ENCODE assay signal across 22 cellular contexts in genomic region chr7:976901-977325, GRCh38. TPM values are rescaled to one million over a fixed set of nuclear protein-coding genes. Genes with fewer than 3 reads are reported as not detected.
DNase-seq lines count a peak whose midpoint lies in the region; ATAC-seq, FAIRE-seq and TF ChIP-seq lines count a peak whose summit lies in the region.
"Had no signal": no experiment of that assay in that cellular context is flagged by ENCODE, and none has a peak within 500 bp of the region (broad histone marks: within the 10 kb centered on the region; RNA-seq: fewer than 3 reads in every experiment).

No MANE protein-coding gene starts in this region.

- TF ChIP-seq RAD21 in K562 (CRISPR knock-in tag; conservative IDR thresholded peaks at IDR 0.05 in 1 of 2, IDR thresholded peaks at IDR 0.05 in 1 of 2): no peak

- H3K79me2 ChIP-seq in DOHH2 (ENCODE audit: control insufficient read depth, low read length) (peaks cover 34% of the 10 kb centered on the region), K562 (ENCODE audit: control insufficient read depth, insufficient read depth, low read length) (peaks cover 35% of the 10 kb centered on the region)

- H4K20me1 ChIP-seq in DOHH2 (ENCODE audit: control insufficient read depth, insufficient read depth, low read depth, low read length): peaks cover 12% of the 10 kb centered on the region; the same call in 1 of the 2 replicates
- H4K20me1 ChIP-seq in K562 (replicated peaks; ENCODE audit: control insufficient read depth, insufficient read depth, low read length): no peaks in the 10 kb centered on the region; the same call in 1 of the 2 replicates

- H3K9me3 Mint-ChIP-seq in effector memory CD8-positive, alpha-beta T cell: no peaks in the 10 kb centered on the region
- H3K9me3 Mint-ChIP-seq: activated CD4-positive, alpha-beta T cell treated with anti-CD3 and anti-CD28 coated beads, Interleukin-2, amount 10 ng/mL, durations not matched to agents 7 days and 5 days; activated naive CD4-positive, alpha-beta T cell treated with anti-CD3 and anti-CD28 coated beads, Interleukin-2, amount 50 U/mL, for 24 hours had no signal

- CTCF ChIA-PET in K562 (lab: Yijun Ruan, JAX; ENCODE audit: low intra/inter-chr PET ratio): no interaction called here

- TF ChIP-seq POLR2A in K562 (conservative IDR thresholded peaks at IDR 0.05) (no peak), right lobe of liver (IDR thresholded peaks at IDR 0.05) (no peak)

- H3K4me3 Mint-ChIP-seq in effector memory CD8-positive, alpha-beta T cell: peak overlapping the region in 1 of 2 donors; percentile 95

- H3K4me1 Mint-ChIP-seq in effector memory CD8-positive, alpha-beta T cell (ENCODE audit: low read depth in 2 of 2): peaks cover 12 to 13% of the 10 kb centered on the region in 2 donors

- WGBS in K562 (ENCODE audit: insufficient coverage, low coverage, missing lambda C conversion rate): 23% methylated on average over 18 of the region's 19 CpGs
- WGBS in right lobe of liver (ENCODE audit: insufficient coverage, low coverage, low lambda C conversion rate, missing lambda C conversion rate): 39% methylated on average over 9 of the region's 19 CpGs
- WGBS in small intestine, 3 donors: 21 to 63% (median 34%) methylated on average over 19 of the region's 19 CpGs

- H3K36me3 ChIP-seq in DOHH2 (ENCODE audit: control insufficient read depth, low read length) (peaks cover 25% of the 10 kb centered on the region), K562 (ENCODE audit: control insufficient read depth, insufficient read depth, low read length) (peaks cover 19% of the 10 kb centered on the region), right lobe of liver (peaks cover 0 to 14% (median 4%) of the 10 kb centered on the region in 4 donors), small intestine (ENCODE audit: control insufficient read depth in 2 of 2, insufficient read depth in 2 of 2, low read length in 2 of 2) (peaks cover 2 to 3% of the 10 kb centered on the region in 2 donors)

- intact Hi-C loops in K562 (cut with micrococcal nuclease): no loop called here
- intact Hi-C loops in right lobe of liver (cut with DNase I): no loop called here

- peaks cover 39% of the 10 kb centered on the region for H3K36me3 Mint-ChIP-seq in effector memory CD8-positive, alpha-beta T cell (ENCODE audit: insufficient read depth)
- H3K36me3 Mint-ChIP-seq: activated naive CD4-positive, alpha-beta T cell treated with anti-CD3 and anti-CD28 coated beads, Interleukin-2, amount 50 U/mL, for 24 hours had no signal

- peaks cover 86% of the 10 kb centered on the region for H3K4me1 ChIP-seq in DOHH2 (ENCODE audit: control insufficient read depth, low read length)
- H3K4me1 ChIP-seq in K562 (replicated peaks in 1 of 2; ENCODE audit: control insufficient read depth in 2 of 2, insufficient read depth in 2 of 2, low read length in 2 of 2): peaks cover 7 to 25% of the 10 kb centered on the region in 2 experiments; a peak in 3 of 5 replicates
- peaks cover 0 to 40% (median 13%) of the 10 kb centered on the region in 4 donors for H3K4me1 ChIP-seq in right lobe of liver
- H3K4me1 ChIP-seq in small intestine (ENCODE audit: control insufficient read depth in 2 of 2, insufficient read depth in 1 of 2, low read depth in 1 of 2, low read length in 1 of 2): peaks cover 10% of the 10 kb centered on the region in 2 donors

- H3K9me3 ChIP-seq in DOHH2 (ENCODE audit: control insufficient read depth, insufficient read depth, low read length) (no peaks in the 10 kb centered on the region), K562 (replicated peaks; ENCODE audit: control insufficient read depth, insufficient read depth, low read depth, low read length) (no peaks in the 10 kb centered on the region; the same call in 1 of the 2 replicates), right lobe of liver (no peaks in the 10 kb centered on the region), small intestine (ENCODE audit: control insufficient read depth, low read depth) (no peaks in the 10 kb centered on the region)
- H3K9me3 ChIP-seq: left ventricle myocardium inferior had no signal

- H2AFZ ChIP-seq in K562 (ENCODE audit: low read depth, low read length): no peak overlapping the region

- H3F3A ChIP-seq in DOHH2 (ENCODE audit: control insufficient read depth, insufficient read depth): peaks cover 11% of the 10 kb centered on the region

- H3K27ac ChIP-seq in DOHH2 (ENCODE audit: low read depth, low read length): no peak overlapping the region
- H3K27ac ChIP-seq in K562 (ENCODE audit: extremely low read depth, low read depth, low read length): no peak overlapping the region
- H3K27ac ChIP-seq in right lobe of liver: peak overlapping the region in 2 of 3 donors; percentile 60 to 73
- peak overlapping the region; percentile 92 to 95 for H3K27ac ChIP-seq in small intestine (ENCODE audit: low read depth in 1 of 2, low read length in 1 of 2)
- H3K27ac ChIP-seq: left ventricle myocardium inferior had no signal

- no peak overlapping the region for H3K9ac ChIP-seq in K562 (ENCODE audit: insufficient read depth in 1 of 2, low read depth in 2 of 2, low read length in 2 of 2)

- no peak overlapping the region for H3K27ac Mint-ChIP-seq in effector memory CD8-positive, alpha-beta T cell
- H3K27ac Mint-ChIP-seq: activated CD4-positive, alpha-beta T cell treated with anti-CD3 and anti-CD28 coated beads, Interleukin-2, amount 10 ng/mL, durations not matched to agents 7 days and 5 days had no signal

- ATAC-seq in K562 (no peak), right lobe of liver (peak; percentile 0 to 40 (median 27))
- no peak for ATAC-seq in effector memory CD8-positive, alpha-beta T cell (replicated peaks)
- ATAC-seq: right cardiac atrium had no signal

- DNase-seq in K562 (ENCODE audit: extremely low read depth in 1 of 4, low spot score in 3 of 4): no peak
- peak in 1 of 3 donors; percentile 75 for DNase-seq in right lobe of liver
- peak; percentile 76 for DNase-seq in small intestine
- DNase-seq in DMS53 treated with DMSO at 0.1 percent for 48 hours (lab: John Stamatoyannopoulos, UW; ENCODE audit: unreplicated experiment): no peak
- no peak for DNase-seq in stimulated activated CD4-positive, alpha-beta T cell treated with anti-CD3 and anti-CD28 coated beads, Interleukin-2, amount 100 ng/mL, for 24 hours
- DNase-seq in effector memory CD8-positive, alpha-beta T cell: no peak
- DNase-seq in NCI-H446 (lab: John Stamatoyannopoulos, UW): no peak
- DNase-seq: activated CD4-positive, alpha-beta T cell treated with anti-CD3 and anti-CD28 coated beads, Interleukin-2, amount 10 ng/mL, durations not matched to agents 7 days and 5 days; effector memory CD4-positive, alpha-beta T cell; GF-D8; left ventricle myocardium inferior; NCI-H1436; NCI-H226; SHP77 treated with DMSO at 0.1 percent for 48 hours; stimulated activated CD4-positive, alpha-beta T cell treated with anti-CD3 and anti-CD28 coated beads, Interleukin-4, amount 100 ng/mL, for 4 hours; T1000 had no signal

- in situ Hi-C loops in K562 (cut with MboI): loop anchor here (25.0 kb wide), 1 partner anchor 185 kb away; the partner anchor contains the start of gene ZFAND2A

- no peaks in the 10 kb centered on the region for H3K9me2 ChIP-seq in DOHH2 (replicated peaks; ENCODE audit: control insufficient read depth, low read length)

- no peaks in the 10 kb centered on the region for H3K27me3 Mint-ChIP-seq in effector memory CD8-positive, alpha-beta T cell
- H3K27me3 Mint-ChIP-seq: activated CD4-positive, alpha-beta T cell treated with anti-CD3 and anti-CD28 coated beads, Interleukin-2, amount 10 ng/mL, durations not matched to agents 7 days and 5 days; activated naive CD4-positive, alpha-beta T cell treated with anti-CD3 and anti-CD28 coated beads, Interleukin-2, amount 50 U/mL, for 24 hours had no signal

- H3K9me1 ChIP-seq in K562 (ENCODE audit: control insufficient read depth, insufficient read depth, low read length): no peaks in the 10 kb centered on the region

- BruUV-seq in K562 (replicated peaks; lab: Mats Ljungman, UMichigan): no TSS peak

- no peak for TF ChIP-seq CTCF in DOHH2 (IDR thresholded peaks at IDR 0.05; ENCODE audit: low read depth, low read length, poor library complexity, severe bottlenecking)
- TF ChIP-seq CTCF in K562 (IDR thresholded peaks at IDR 0.05 in 2 of 3, conservative IDR thresholded peaks at IDR 0.05 in 1 of 3; ENCODE audit: insufficient read depth in 2 of 3, low read depth in 1 of 3, low read length in 3 of 3): no peak
- no peak for TF ChIP-seq CTCF in right lobe of liver (IDR thresholded peaks at IDR 0.05)

- H3K4me2 ChIP-seq in DOHH2 (ENCODE audit: low read length): peak overlapping the region; percentile 53; the same call in 1 of the 2 replicates
- no peak overlapping the region for H3K4me2 ChIP-seq in K562 (ENCODE audit: insufficient read depth, low read length)

- POLR2A ChIA-PET in K562 (lab: Yijun Ruan, JAX): no interaction called here

- H3K4me3 ChIP-seq in DOHH2 (ENCODE audit: low read length) (no peak overlapping the region), K562 (no peak overlapping the region), right lobe of liver (no peak overlapping the region), small intestine (ENCODE audit: low read depth in 1 of 2, low read length in 2 of 2) (no peak overlapping the region)
- H3K4me3 ChIP-seq: left ventricle myocardium inferior had no signal

- no peak for TF ChIP-seq EP300 in K562 (IDR thresholded peaks at IDR 0.05; ENCODE audit: low read length)

- FAIRE-seq in K562 (lab: Jason Lieb, UNC): no peak
- no peak for FAIRE-seq in small intestine (lab: Jason Lieb, UNC)
- FAIRE-seq: bronchial epithelial cell had no signal

- H3K27me3 ChIP-seq in DOHH2 (ENCODE audit: control insufficient read depth, low read length): no peaks in the 10 kb centered on the region
- H3K27me3 ChIP-seq in K562 (ENCODE audit: control insufficient read depth in 2 of 2, insufficient read depth in 2 of 2, low read length in 2 of 2): peaks cover 8 to 20% of the 10 kb centered on the region in 2 experiments; a peak in 3 of 5 replicates
- H3K27me3 ChIP-seq in right lobe of liver: no peaks in the 10 kb centered on the region
- no peaks in the 10 kb centered on the region for H3K27me3 ChIP-seq in small intestine (ENCODE audit: control insufficient read depth in 2 of 2, insufficient read depth in 2 of 2, low read length in 2 of 2)

RNA-seq across cellular contexts. Expression of gene COX19, which starts 1.6 kb away (rescaled TPM):
- total RNA-seq in K562 (2011; cell fraction: chromatin; rRNA removed; ENCODE audit: low replicate concordance): 75.3 and 83.0 TPM in 2 replicates
- total RNA-seq in K562 (2011; cell fraction: nucleolus; rRNA removed): 39.2 and 42.0 TPM in 2 replicates
- total RNA-seq in K562 (2011; cell fraction: nucleoplasm; rRNA removed): 67.4 and 75.2 TPM in 2 replicates
- total RNA-seq in K562 (2014; rRNA removed) (7.9 and 11.7 TPM in 2 replicates), K562 (2014; rRNA removed; fragmentation: Illumina TruSeq; extraction: Trizol) (9.8 and 11.9 TPM in 2 replicates), K562 (2015; rRNA removed; fragmentation: Illumina TruSeq; extraction: Trizol) (8.6 and 9.4 TPM in 2 replicates), K562 (2021) (10.2 and 10.5 TPM in 2 replicates), right lobe of liver (1 to 10 TPM; 3.2 to 6.5 (median 4.0) TPM)
- polyA plus RNA-seq in K562 (2011; rRNA removed) (7.3 and 8.1 TPM in 2 replicates), K562 (2014; fragmentation: Illumina TruSeq; extraction: Trizol) (6.0 and 6.1 TPM in 2 replicates), K562 (2014; fragmentation: Nextera tagmentation; extraction: Ambion mirVana) (1 to 10 TPM; 5.2 to 5.9 TPM), K562 (2014; rRNA removed) (10.4 and 11.1 TPM in 2 replicates), small intestine (10 to 100 TPM in 1 of 3 donors, 1 to 10 TPM in 2; 8.9 to 10.6 (median 8.9) TPM)
- 5.8 and 6.1 TPM in 2 replicates for polyA plus RNA-seq in K562 (2011; cell fraction: cytosol; rRNA removed)
- polyA plus RNA-seq in K562 (2011; cell fraction: nucleus; rRNA removed): 12.8 and 14.3 TPM in 2 replicates
- polyA plus RNA-seq in K562 (2012): 8.1 and 9.5 TPM in 2 replicates
- polyA minus RNA-seq in K562 (2011; rRNA and poly(A)+ RNA removed): 11.5 and 14.7 TPM in 2 replicates
- polyA minus RNA-seq in K562 (2011; cell fraction: cytosol; rRNA and poly(A)+ RNA removed): 1.1 and 2.5 TPM in 2 replicates
- 11.0 and 17.1 TPM in 2 replicates for polyA minus RNA-seq in K562 (2011; cell fraction: nucleus; rRNA and poly(A)+ RNA removed)

RNA-seq across cellular contexts. Expression of gene CYP2W1, which starts 6.1 kb away (rescaled TPM):
- not detected in 2 replicates for total RNA-seq in K562 (2011; cell fraction: chromatin; rRNA removed; ENCODE audit: low replicate concordance)
- not detected in 2 replicates for total RNA-seq in K562 (2011; cell fraction: nucleolus; rRNA removed)
- not detected in 2 replicates for total RNA-seq in K562 (2011; cell fraction: nucleoplasm; rRNA removed)
- total RNA-seq in K562 (2014; rRNA removed) (not detected in 2 replicates), K562 (2014; rRNA removed; fragmentation: Illumina TruSeq; extraction: Trizol) (not detected in 2 replicates), K562 (2015; rRNA removed; fragmentation: Illumina TruSeq; extraction: Trizol) (not detected in 2 replicates), K562 (2021) (not detected in 2 replicates), right lobe of liver (not detected)
- polyA plus RNA-seq in K562 (2011; rRNA removed) (not detected in 2 replicates), K562 (2014; fragmentation: Illumina TruSeq; extraction: Trizol) (not detected in 2 replicates), K562 (2014; fragmentation: Nextera tagmentation; extraction: Ambion mirVana) (not detected), K562 (2014; rRNA removed) (0.07 TPM in 1 of 2 replicates, not detected in the other), small intestine (1 to 10 TPM in 1 of 3 donors, under 1 TPM in 2; 0.81 to 1.4 (median 0.89) TPM)
- polyA plus RNA-seq in K562 (2011; cell fraction: cytosol; rRNA removed): not detected in 2 replicates
- polyA plus RNA-seq in K562 (2011; cell fraction: nucleus; rRNA removed): not detected in 2 replicates
- 0.14 TPM in 1 of 2 replicates, not detected in the other for polyA plus RNA-seq in K562 (2012)
- polyA minus RNA-seq in K562 (2011; rRNA and poly(A)+ RNA removed): not detected in 2 replicates
- polyA minus RNA-seq in K562 (2011; cell fraction: cytosol; rRNA and poly(A)+ RNA removed): not detected in 2 replicates
- polyA minus RNA-seq in K562 (2011; cell fraction: nucleus; rRNA and poly(A)+ RNA removed): not detected in 2 replicates
- total RNA-seq: activated CD4-positive, alpha-beta T cell treated with anti-CD3 and anti-CD28 coated beads, Interleukin-2, amount 10 ng/mL, durations not matched to agents 7 days and 5 days; bronchial epithelial cell; left ventricle myocardium inferior; LHCN-M2; right cardiac atrium had no signal
- polyA plus RNA-seq: neural cell, right cardiac atrium had no signal

RNA-seq across cellular contexts. Expression of gene ADAP1, which starts 22.4 kb away (rescaled TPM):
- 0.30 and 3.1 TPM in 2 replicates for total RNA-seq in K562 (2011; cell fraction: chromatin; rRNA removed; ENCODE audit: low replicate concordance)
- total RNA-seq in K562 (2011; cell fraction: nucleolus; rRNA removed): 1.1 and 1.8 TPM in 2 replicates
- total RNA-seq in K562 (2011; cell fraction: nucleoplasm; rRNA removed): 1.4 and 1.9 TPM in 2 replicates
- 0.27 and 0.41 TPM in 2 replicates for total RNA-seq in K562 (2014; rRNA removed)
- total RNA-seq in K562 (2014; rRNA removed; fragmentation: Illumina TruSeq; extraction: Trizol): not detected in 2 replicates
- total RNA-seq in K562 (2015; rRNA removed; fragmentation: Illumina TruSeq; extraction: Trizol): 0.26 and 0.58 TPM in 2 replicates
- total RNA-seq in K562 (2021): 0.47 and 0.54 TPM in 2 replicates
- 1.1 and 1.4 TPM in 2 replicates for polyA plus RNA-seq in K562 (2011; rRNA removed)
- 1.7 and 3.9 TPM in 2 replicates for polyA plus RNA-seq in K562 (2011; cell fraction: cytosol; rRNA removed)
- polyA plus RNA-seq in K562 (2011; cell fraction: nucleus; rRNA removed): 2.7 and 3.4 TPM in 2 replicates
- 0.44 and 2.4 TPM in 2 replicates for polyA plus RNA-seq in K562 (2012)
- 0.68 TPM in 2 replicates for polyA plus RNA-seq in K562 (2014; fragmentation: Illumina TruSeq; extraction: Trizol)
- not detected for polyA plus RNA-seq in K562 (2014; fragmentation: Nextera tagmentation; extraction: Ambion mirVana)
- polyA plus RNA-seq in K562 (2014; rRNA removed): 0.36 and 0.40 TPM in 2 replicates
- polyA minus RNA-seq in K562 (2011; rRNA and poly(A)+ RNA removed): 0.90 and 0.95 TPM in 2 replicates
- polyA minus RNA-seq in K562 (2011; cell fraction: cytosol; rRNA and poly(A)+ RNA removed): 1.1 and 2.2 TPM in 2 replicates
- 1.7 and 1.9 TPM in 2 replicates for polyA minus RNA-seq in K562 (2011; cell fraction: nucleus; rRNA and poly(A)+ RNA removed)
- 1 to 10 TPM; 1.4 to 4.2 (median 2.7) TPM for total RNA-seq in right lobe of liver
- 100 to 1,000 TPM in 2 of 3 donors, 10 to 100 TPM in 1; 69.2 to 113 (median 102) TPM for polyA plus RNA-seq in small intestine

Comparison
In these comparisons a context has a peak if more than half of its experiments do, and no peak if none do; other contexts are left out.
1. H3K27ac ChIP-seq: peak in right lobe of liver (2 of 3) and small intestine (2 of 2); none in DOHH2 (single experiment) and K562 (single experiment).
2. ATAC-seq: peak in right lobe of liver (4 of 4); none in K562 (single experiment) and effector memory CD8-positive, alpha-beta T cell (single experiment).